In the genomic region with DNA sequence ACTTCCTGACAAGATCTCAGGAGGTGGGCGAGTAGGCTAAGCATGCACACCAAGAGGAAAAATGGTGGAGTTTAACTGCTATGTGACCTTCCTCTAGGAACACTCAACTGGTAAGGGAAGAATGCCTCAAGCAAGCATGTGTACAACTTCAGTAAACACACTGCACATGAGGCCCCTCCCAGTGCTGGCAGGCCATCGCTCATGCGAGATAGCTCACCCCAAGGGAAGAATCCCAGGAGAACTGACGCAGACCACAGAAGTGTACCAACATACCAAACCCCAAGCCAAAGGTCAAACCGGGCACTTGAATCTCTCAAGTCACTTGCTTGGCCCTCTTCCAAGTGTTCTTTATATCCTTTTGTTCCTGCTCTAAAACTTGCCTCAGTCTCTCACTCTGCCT, we compare ENCODE assay signal across 1 cellular context.
TF ChIP-seq lines count a peak whose summit lies in the region.

No MANE protein-coding gene starts in this region.

TF ChIP-seq in K562, 482 proteins besides CTCF, POLR2A, EP300 and RAD21 (continued from another document):
- no peak for TF ChIP-seq HCFC1 (IDR thresholded peaks at IDR 0.05; ENCODE audit: low read depth, low read length)
- peak; percentile 63 for TF ChIP-seq MEIS2 (IDR thresholded peaks at IDR 0.05; ENCODE audit: partially characterized antibody)
- no peak for TF ChIP-seq SMARCE1 (IDR thresholded peaks at IDR 0.05)
- TF ChIP-seq, protein P1, sequence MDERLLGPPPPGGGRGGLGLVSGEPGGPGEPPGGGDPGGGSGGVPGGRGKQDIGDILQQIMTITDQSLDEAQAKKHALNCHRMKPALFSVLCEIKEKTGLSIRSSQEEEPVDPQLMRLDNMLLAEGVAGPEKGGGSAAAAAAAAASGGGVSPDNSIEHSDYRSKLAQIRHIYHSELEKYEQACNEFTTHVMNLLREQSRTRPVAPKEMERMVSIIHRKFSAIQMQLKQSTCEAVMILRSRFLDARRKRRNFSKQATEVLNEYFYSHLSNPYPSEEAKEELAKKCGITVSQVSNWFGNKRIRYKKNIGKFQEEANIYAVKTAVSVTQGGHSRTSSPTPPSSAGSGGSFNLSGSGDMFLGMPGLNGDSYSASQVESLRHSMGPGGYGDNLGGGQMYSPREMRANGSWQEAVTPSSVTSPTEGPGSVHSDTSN (CRISPR knock-in tag; IDR thresholded peaks at IDR 0.05; ENCODE audit: low read depth): no peak
- TF ChIP-seq, protein P1 (tag; conservative IDR thresholded peaks at IDR 0.05; ENCODE audit: low read depth): 0 out of 2 replicates have a peak, but pooled peaks have one; percentile 33
- TF ChIP-seq, protein P2, sequence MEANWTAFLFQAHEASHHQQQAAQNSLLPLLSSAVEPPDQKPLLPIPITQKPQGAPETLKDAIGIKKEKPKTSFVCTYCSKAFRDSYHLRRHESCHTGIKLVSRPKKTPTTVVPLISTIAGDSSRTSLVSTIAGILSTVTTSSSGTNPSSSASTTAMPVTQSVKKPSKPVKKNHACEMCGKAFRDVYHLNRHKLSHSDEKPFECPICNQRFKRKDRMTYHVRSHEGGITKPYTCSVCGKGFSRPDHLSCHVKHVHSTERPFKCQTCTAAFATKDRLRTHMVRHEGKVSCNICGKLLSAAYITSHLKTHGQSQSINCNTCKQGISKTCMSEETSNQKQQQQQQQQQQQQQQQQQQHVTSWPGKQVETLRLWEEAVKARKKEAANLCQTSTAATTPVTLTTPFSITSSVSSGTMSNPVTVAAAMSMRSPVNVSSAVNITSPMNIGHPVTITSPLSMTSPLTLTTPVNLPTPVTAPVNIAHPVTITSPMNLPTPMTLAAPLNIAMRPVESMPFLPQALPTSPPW (CRISPR knock-in tag; IDR thresholded peaks at IDR 0.05): no peak
- TF ChIP-seq MIER1 (IDR thresholded peaks at IDR 0.05; ENCODE audit: low read depth): no peak
- no peak for TF ChIP-seq ZNF75A (CRISPR knock-in tag; IDR thresholded peaks at IDR 0.05)
- TF ChIP-seq ELF1 (tag; IDR thresholded peaks at IDR 0.05): no peak
- TF ChIP-seq NFIC (IDR thresholded peaks at IDR 0.05): peak; percentile 35
- TF ChIP-seq ZNF140 (CRISPR knock-in tag; IDR thresholded peaks at IDR 0.05): no peak
